In genomic region chr1:226185153-226186036, GRCh38 we compare ENCODE assay signal across 1 cellular context.
A peak's percentile ranks its signal among the peaks of the same experiment; 100 is the strongest.
TF ChIP-seq lines count a peak whose summit lies in the region.

No MANE protein-coding gene starts in this region.

TF ChIP-seq in H1, 55 proteins besides CTCF, POLR2A, EP300 and RAD21:
- no peak for TF ChIP-seq RNF2 (IDR thresholded peaks at IDR 0.05; ENCODE audit: borderline replicate concordance, low read depth, low read length, missing control alignments, poor library complexity, severe bottlenecking)
- TF ChIP-seq SIN3A (conservative IDR thresholded peaks at IDR 0.05 in 1 of 2, IDR thresholded peaks at IDR 0.05 in 1 of 2; ENCODE audit: low read depth in 1 of 2, low read length in 2 of 2), result 0 out of 4 replicates have a peak, but pooled peaks of 1 of the 2 experiments have one; percentile 6
